ENCODE assay signal across 1 cellular context in genomic region chr1:244347942-244348341, GRCh38.
A peak's percentile ranks its signal among the peaks of the same experiment; 100 is the strongest.
TF ChIP-seq lines count a peak whose summit lies in the region.

No MANE protein-coding gene starts in this region.

TF ChIP-seq in HEK293, 187 proteins besides CTCF, POLR2A, EP300 and RAD21 (continued from another document and continues in another):
- TF ChIP-seq INSM2 (tag by site-specific recombination; IDR thresholded peaks at IDR 0.05) (peak; percentile 97), ZNF629 (tag by site-specific recombination; IDR thresholded peaks at IDR 0.05) (peak; percentile 90), ZNF544 (tag by site-specific recombination; IDR thresholded peaks at IDR 0.05) (no peak), PBX3 (CRISPR knock-in tag; IDR thresholded peaks at IDR 0.05) (no peak), ZNF521 (tag by site-specific recombination; IDR thresholded peaks at IDR 0.05) (no peak), SP3 (tag by site-specific recombination; IDR thresholded peaks at IDR 0.05) (peak; percentile 29; the same call in 1 of the 2 replicates), ZNF146 (tag by site-specific recombination; IDR thresholded peaks at IDR 0.05) (peak; percentile 16; the same call in 1 of the 2 replicates), ZNF112 (tag by site-specific recombination; IDR thresholded peaks at IDR 0.05) (no peak), ZNF76 (tag by site-specific recombination; IDR thresholded peaks at IDR 0.05; ENCODE audit: borderline replicate concordance, low read depth) (peak; percentile 39; the same call in 1 of the 2 replicates), REST (tag by site-specific recombination; IDR thresholded peaks at IDR 0.05) (no peak), ZNF398 (tag by site-specific recombination; IDR thresholded peaks at IDR 0.05) (no peak), ZNF510 (tag by site-specific recombination; IDR thresholded peaks at IDR 0.05; ENCODE audit: insufficient replicate concordance) (peak; percentile 60), ZNF518A (tag by site-specific recombination; conservative IDR thresholded peaks at IDR 0.05; ENCODE audit: low read depth) (no peak), ZBTB1 (tag by site-specific recombination; IDR thresholded peaks at IDR 0.05) (peak; percentile 78; the same call in 1 of the 2 replicates), ZNF660 (tag by site-specific recombination; IDR thresholded peaks at IDR 0.05) (no peak), SP7 (tag by site-specific recombination; IDR thresholded peaks at IDR 0.05) (peak; percentile 100), SCRT2 (tag by site-specific recombination; IDR thresholded peaks at IDR 0.05) (no peak), ZNF280C (tag by site-specific recombination; IDR thresholded peaks at IDR 0.05) (no peak), BCL6B (tag by site-specific recombination; IDR thresholded peaks at IDR 0.05) (no peak), ZNF19 (tag by site-specific recombination; IDR thresholded peaks at IDR 0.05; ENCODE audit: low read depth) (no peak), HOXC10 (CRISPR knock-in tag; IDR thresholded peaks at IDR 0.05) (no peak), ZNF354C (tag by site-specific recombination; IDR thresholded peaks at IDR 0.05; ENCODE audit: borderline replicate concordance, low read depth) (no peak), ZNF148 (tag by site-specific recombination; IDR thresholded peaks at IDR 0.05; ENCODE audit: borderline replicate concordance) (no peak), PRDM6 (tag by site-specific recombination; IDR thresholded peaks at IDR 0.05) (peak; percentile 99), ZNF571 (tag by site-specific recombination; IDR thresholded peaks at IDR 0.05) (no peak), GLIS2 (tag by site-specific recombination; IDR thresholded peaks at IDR 0.05) (peak; percentile 49; the same call in 1 of the 2 replicates), ZNF366 (tag by site-specific recombination; conservative IDR thresholded peaks at IDR 0.05) (peak; percentile 61; the same call in 1 of the 2 replicates), KLF17 (tag by site-specific recombination; IDR thresholded peaks at IDR 0.05) (peak; percentile 30; the same call in 1 of the 2 replicates), ZNF677 (tag by site-specific recombination; IDR thresholded peaks at IDR 0.05) (no peak), SALL2 (tag by site-specific recombination; IDR thresholded peaks at IDR 0.05; ENCODE audit: borderline replicate concordance) (no peak), OSR2 (tag by site-specific recombination; IDR thresholded peaks at IDR 0.05) (peak; percentile 94), KLF1 (tag by site-specific recombination; IDR thresholded peaks at IDR 0.05) (no peak), MZF1 (tag by site-specific recombination; IDR thresholded peaks at IDR 0.05; ENCODE audit: borderline replicate concordance) (no peak; the same call in 1 of the 2 replicates)
